Comparison of ENCODE assay signal across 8 cellular contexts in genomic region chr14:26598672-26599131, GRCh38. TPM values are rescaled to one million over a fixed set of nuclear protein-coding genes. Genes with fewer than 3 reads are reported as not detected.
A peak's percentile ranks its signal among the peaks of the same experiment; 100 is the strongest.
DNase-seq lines count a peak whose midpoint lies in the region; ATAC-seq and TF ChIP-seq lines count a peak whose summit lies in the region.

No MANE protein-coding gene starts in this region.

- no peaks in the 10 kb centered on the region for H3K36me3 Mint-ChIP-seq in GM23338 (ENCODE audit: low read depth)

- H3K4me2 ChIP-seq in GM23338 = peak overlapping the region; percentile 88

- no peak for TF ChIP-seq CTCF in GM23338 (conservative IDR thresholded peaks at IDR 0.05; ENCODE audit: low read depth in 2 of 2)

- ATAC-seq in GM23338 (no peak), HG03280 (IDR thresholded peaks at IDR 0.05; ENCODE audit: unreplicated experiment) (no peak), HG02588 (IDR thresholded peaks at IDR 0.05; ENCODE audit: unreplicated experiment) (no peak)

- H3K9me2 ChIP-seq in GM23338 (ENCODE audit: insufficient read depth) = no peaks in the 10 kb centered on the region

- H3K27me3 ChIP-seq in GM23338 (ENCODE audit: insufficient read depth) = 0 out of 2 replicates have a peak, but pooled peaks cover 9% of the 10 kb centered on the region
- peaks cover 40% of the 10 kb centered on the region for H3K27me3 ChIP-seq in SJSA1 (replicated peaks)

- H3K9me3 Mint-ChIP-seq in GM23338 = no peaks in the 10 kb centered on the region

- no peaks in the 10 kb centered on the region for H3F3A ChIP-seq in GM23338 (replicated peaks; ENCODE audit: low read depth)

- H3K27ac ChIP-seq in GM23338 (ENCODE audit: low read depth) (no peak overlapping the region), SJSA1 (no peak overlapping the region)

- H4K20me1 ChIP-seq in GM23338 (replicated peaks; ENCODE audit: insufficient read depth) = no peaks in the 10 kb centered on the region

- DNase-seq in GM23338 (ENCODE audit: low spot score) = no peak
- DNase-seq in SJSA1 (ENCODE audit: low read depth in 1 of 2, low spot score in 2 of 2) = peak in 1 of 2 experiments; percentile 2
- DNase-seq in globus pallidus (ENCODE audit: low spot score) = peak; percentile 65
- DNase-seq in putamen (ENCODE audit: low spot score) = peak; percentile 53
- DNase-seq in GM19238 (ENCODE audit: insufficient read length, low spot score) = no peak
- no peak for DNase-seq in LoVo (ENCODE audit: low spot score)

- H3K4me3 ChIP-seq in GM23338 (peak overlapping the region; percentile 82), SJSA1 (peak overlapping the region; percentile 33; the same call in 1 of the 2 replicates)

- H3K4me3 Mint-ChIP-seq in GM23338 = peak overlapping the region; percentile 97

- no peaks in the 10 kb centered on the region for H3K36me3 ChIP-seq in GM23338 (ENCODE audit: insufficient read depth)
- H3K36me3 ChIP-seq in SJSA1 = no peaks in the 10 kb centered on the region

- peak overlapping the region; percentile 86 for H3K27ac Mint-ChIP-seq in GM23338

- H3K4me1 Mint-ChIP-seq in GM23338 = peaks cover 28% of the 10 kb centered on the region

- H3K27me3 Mint-ChIP-seq in GM23338 (ENCODE audit: insufficient read depth, low read depth, poor library complexity) = peaks cover 7% of the 10 kb centered on the region

- H3K9me3 ChIP-seq in SJSA1 (replicated peaks) = no peaks in the 10 kb centered on the region

- H3K4me1 ChIP-seq in GM23338 (ENCODE audit: insufficient read depth) = peaks cover 24% of the 10 kb centered on the region
- H3K4me1 ChIP-seq in SJSA1 (replicated peaks) = no peaks in the 10 kb centered on the region

- H3K79me2 ChIP-seq in GM23338 (replicated peaks; ENCODE audit: insufficient read depth) = peaks cover 14% of the 10 kb centered on the region

- peak overlapping the region; percentile 87 for H2AFZ ChIP-seq in GM23338

TF ChIP-seq in GM23338, 12 proteins besides CTCF, POLR2A, EP300 and RAD21:
- TF ChIP-seq ZNF114 (CRISPR knock-in tag; IDR thresholded peaks at IDR 0.05) (no peak), ETS1 (IDR thresholded peaks at IDR 0.05) (no peak), ZNF462 (CRISPR knock-in tag; IDR thresholded peaks at IDR 0.05) (no peak), JUNB (IDR thresholded peaks at IDR 0.05; ENCODE audit: unreplicated experiment) (no peak), NANOG (IDR thresholded peaks at IDR 0.05; ENCODE audit: borderline replicate concordance) (no peak), EZH2phosphoT487 (IDR thresholded peaks at IDR 0.05; ENCODE audit: unreplicated experiment) (no peak), EZH2 (IDR thresholded peaks at IDR 0.05; ENCODE audit: low read depth, unreplicated experiment) (no peak), STAT1 (IDR thresholded peaks at IDR 0.05; ENCODE audit: unreplicated experiment) (no peak), REST (IDR thresholded peaks at IDR 0.05; ENCODE audit: unreplicated experiment) (no peak), POLR2AphosphoS5 (IDR thresholded peaks at IDR 0.05; ENCODE audit: low read depth) (no peak), CREB1 (CRISPR knock-in tag; IDR thresholded peaks at IDR 0.05; ENCODE audit: low read depth) (no peak), ZNF331 (CRISPR knock-in tag; IDR thresholded peaks at IDR 0.05; ENCODE audit: low read depth) (no peak)

RNA-seq across cellular contexts. Expression of gene NOVA1, which starts 0.9 kb away (rescaled TPM):
- total RNA-seq in GM23338 (2014; rRNA removed; shearing (Covaris generic)) = 8.1 and 10.9 TPM in 2 replicates
- polyA plus RNA-seq in GM23338 (2016; fragmentation: Nextera tagmentation; extraction: Ambion mirVana) = 11.0 and 11.6 TPM in 2 replicates
- not detected in 2 replicates for total RNA-seq in SJSA1 (2014; rRNA removed; shearing (Covaris generic))

Comparison
In these comparisons a context has a peak if more than half of its experiments do, and no peak if none do; other contexts are left out.
1. DNase-seq: peak in globus pallidus (single experiment) and putamen (single experiment); none in GM23338 (single experiment), GM19238 (single experiment) and LoVo (single experiment).